ENCODE assay signal across 8 cellular contexts in genomic region chr1:51296379-51297357, GRCh38. TPM values are rescaled to one million over a fixed set of nuclear protein-coding genes. Genes with fewer than 3 reads are reported as not detected.
A peak's percentile ranks its signal among the peaks of the same experiment; 100 is the strongest.
DNase-seq lines count a peak whose midpoint lies in the region; ATAC-seq and TF ChIP-seq lines count a peak whose summit lies in the region.

No MANE protein-coding gene starts in this region.

- H3K36me3 ChIP-seq in ascending aorta: no peaks in the 10 kb centered on the region
- H3K36me3 ChIP-seq in hepatocyte (replicated peaks; ENCODE audit: insufficient read depth, low read depth): no peaks in the 10 kb centered on the region

- no peaks in the 10 kb centered on the region for H3K9me3 Mint-ChIP-seq in T-helper 2 cell treated with Interferon-gamma antibody and Interleukin-4, amounts not matched to agents 5 μg/mL and 100 μg/mL, for 36 hours

- peaks cover 0 to 5% of the 10 kb centered on the region in 2 donors for H3K4me1 ChIP-seq in ascending aorta
- H3K4me1 ChIP-seq in hepatocyte (ENCODE audit: insufficient read depth): peaks cover 3% of the 10 kb centered on the region

- peak; percentile 84 for ATAC-seq in sciatic nerve
- no peak for ATAC-seq in GM21717 (IDR thresholded peaks at IDR 0.05; ENCODE audit: unreplicated experiment)

- H3K27ac ChIP-seq in ascending aorta: peak overlapping the region; percentile 14 to 43
- H3K27ac ChIP-seq in hepatocyte: no peak overlapping the region

- H3K27me3 ChIP-seq in ascending aorta (no peaks in the 10 kb centered on the region), hepatocyte (no peaks in the 10 kb centered on the region)

- H3K9me3 ChIP-seq in ascending aorta (no peaks in the 10 kb centered on the region), hepatocyte (ENCODE audit: low read depth) (no peaks in the 10 kb centered on the region)

- 60% methylated on average over 28 of the region's 33 CpGs for WGBS in hepatocyte (ENCODE audit: low lambda C conversion rate, missing lambda C conversion rate)

- peak overlapping the region; percentile 71 for H3K4me2 ChIP-seq in hepatocyte

- H3K79me2 ChIP-seq in hepatocyte: no peaks in the 10 kb centered on the region

- H2AFZ ChIP-seq in hepatocyte: peak overlapping the region; percentile 41

- intact Hi-C loops in ascending aorta (cut with DNase I) (loop anchor here (2.0 to 10.0 kb wide), 4 partner anchors 60 to 520 kb away; partner anchors contain the start of genes FAF1 and RNF11), sciatic nerve (cut with DNase I) (no loop called here)

- H3K27ac Mint-ChIP-seq in T-helper 2 cell treated with Interferon-gamma antibody and Interleukin-4, amounts not matched to agents 5 μg/mL and 100 μg/mL, for 36 hours: peak overlapping the region; percentile 47

- H3K9me2 ChIP-seq in hepatocyte (replicated peaks; ENCODE audit: insufficient read depth): no peaks in the 10 kb centered on the region

- H3K36me3 Mint-ChIP-seq in T-helper 2 cell treated with Interferon-gamma antibody and Interleukin-4, amounts not matched to agents 5 μg/mL and 100 μg/mL, for 36 hours (ENCODE audit: low read depth): no peaks in the 10 kb centered on the region

- peak overlapping the region; percentile 73 for H3K4me3 Mint-ChIP-seq in T-helper 2 cell treated with Interferon-gamma antibody and Interleukin-4, amounts not matched to agents 5 μg/mL and 100 μg/mL, for 36 hours

- no peaks in the 10 kb centered on the region for H4K20me1 ChIP-seq in hepatocyte (ENCODE audit: insufficient read depth, poor library complexity, severe bottlenecking)

- POLR2A ChIA-PET in HEK293T (lab: Yijun Ruan, JAX): interaction anchor here (0.6 to 1.5 kb wide), 4 partner anchors 10 to 61 kb away, joined by 3 to 8 read pairs (median 4); partner anchors contain the start of gene RNF11

- H3K4me3 ChIP-seq in ascending aorta: peak overlapping the region; percentile 57 to 71
- no peak overlapping the region for H3K4me3 ChIP-seq in hepatocyte

- TF ChIP-seq CTCF in ascending aorta (IDR thresholded peaks at IDR 0.05) (peak; percentile 89 to 99 (median 99)), hepatocyte (IDR thresholded peaks at IDR 0.05; ENCODE audit: poor library complexity) (peak; percentile 93)

- H3K4me1 Mint-ChIP-seq in T-helper 2 cell treated with Interferon-gamma antibody and Interleukin-4, amounts not matched to agents 5 μg/mL and 100 μg/mL, for 36 hours (ENCODE audit: low read depth): peaks cover 31% of the 10 kb centered on the region

- no peaks in the 10 kb centered on the region for H3K27me3 Mint-ChIP-seq in T-helper 2 cell treated with Interferon-gamma antibody and Interleukin-4, amounts not matched to agents 5 μg/mL and 100 μg/mL, for 36 hours (ENCODE audit: low read depth)

- CTCF ChIA-PET in HEK293T (lab: Yijun Ruan, JAX): interaction anchor here (0.6 to 1.7 kb wide), 13 partner anchors 8 to 228 kb away, joined by 3 to 6 read pairs (median 4); no protein-coding TSS in a partner anchor

- peak; percentile 79 for DNase-seq in EL
- DNase-seq in HEK293T (ENCODE audit: extremely low spot score): peak; percentile 87
- DNase-seq in NCI-H1694 treated with DMSO at 0.1 percent for 48 hours (lab: John Stamatoyannopoulos, UW): peak; percentile 76
- peak; percentile 74 for DNase-seq in T-helper 2 cell treated with Interferon-gamma antibody and Interleukin-4, amounts not matched to agents 5 μg/mL and 100 μg/mL, for 36 hours (ENCODE audit: low spot score)
- peak in 1 of 2 donors; percentile 91 for DNase-seq in ascending aorta (ENCODE audit: low spot score in 2 of 2)
- peak; percentile 86 for DNase-seq in hepatocyte (ENCODE audit: low spot score)
- peak; percentile 88 for DNase-seq in sciatic nerve (ENCODE audit: low spot score)

TF ChIP-seq in HEK293T, 16 proteins besides CTCF, POLR2A, EP300 and RAD21:
- TF ChIP-seq FOXM1 (IDR thresholded peaks at IDR 0.05; ENCODE audit: borderline replicate concordance): no peak
- peak; percentile 88 for TF ChIP-seq L3MBTL2 (conservative IDR thresholded peaks at IDR 0.05)
- no peak for TF ChIP-seq TARDBP (IDR thresholded peaks at IDR 0.05)

RNA-seq across cellular contexts. Expression of gene TTC39A, which starts 33.7 kb away (rescaled TPM):
- not detected for total RNA-seq in ascending aorta
- 35.1 and 40.0 TPM in 2 replicates for total RNA-seq in hepatocyte
- 18.9 and 20.5 TPM in 2 replicates for polyA plus RNA-seq in hepatocyte
- total RNA-seq in sciatic nerve: 1.2 TPM

Comparison
In these comparisons a context has a peak if more than half of its experiments do, and no peak if none do; other contexts are left out.
1. RNA of gene TTC39A, which starts 33.7 kb away (total RNA-seq): 35.1 to 40.0 TPM in hepatocyte; 1.2 TPM in sciatic nerve (single experiment) and not detected in ascending aorta (single experiment); every median in the first group is over 10 times any median in the second.